ENCODE assay signal across 9 cellular contexts in genomic region chr15:80093854-80094418, GRCh38. TPM values are rescaled to one million over a fixed set of nuclear protein-coding genes. Genes with fewer than 3 reads are reported as not detected.
DNase-seq lines count a peak whose midpoint lies in the region; ATAC-seq and TF ChIP-seq lines count a peak whose summit lies in the region.
"Had no signal": no experiment of that assay in that cellular context is flagged by ENCODE, and none has a peak within 500 bp of the region (broad histone marks: within the 10 kb centered on the region; RNA-seq: fewer than 3 reads in every experiment).

No MANE protein-coding gene starts in this region.

- intact Hi-C loops in Right ventricle myocardium inferior (cut with DNase I): no loop called here
- intact Hi-C loops in cardiac septum (cut with DNase I): no loop called here
- intact Hi-C loops in uterus (cut with DNase I; ENCODE audit: low total_unique reads): no loop called here

- H3K27ac Mint-ChIP-seq in activated naive CD4-positive, alpha-beta T cell treated with anti-CD3 and anti-CD28 coated beads, Interleukin-2, amount 50 U/mL, for 72 hours: peak overlapping the region; percentile 11 to 50

- no peak overlapping the region for H3K4me3 ChIP-seq in uterus

- no peaks in the 10 kb centered on the region for H3K9me3 Mint-ChIP-seq in activated naive CD4-positive, alpha-beta T cell treated with anti-CD3 and anti-CD28 coated beads, Interleukin-2, amount 50 U/mL, for 72 hours

- H3K27ac ChIP-seq in uterus: peak overlapping the region; percentile 55 to 62

- no peak for TF ChIP-seq POLR2A in uterus (IDR thresholded peaks at IDR 0.05)

- TF ChIP-seq CTCF in uterus (IDR thresholded peaks at IDR 0.05): no peak

- DNase-seq in Right ventricle myocardium inferior (ENCODE audit: missing footprints): no peak
- DNase-seq in cardiac septum (ENCODE audit: low spot score): no peak
- DNase-seq in activated naive CD4-positive, alpha-beta T cell treated with anti-CD3 and anti-CD28 coated beads, Interleukin-2, amount 50 U/mL, for 72 hours (ENCODE audit: low spot score in 2 of 2): no peak
- DNase-seq in kidney glomerular epithelial cell (lab: John Stamatoyannopoulos, UW): peak; percentile 6
- peak; percentile 87 to 93 for DNase-seq in uterus
- no peak for DNase-seq in epidermal melanocyte (ENCODE audit: insufficient read length, low spot score)
- DNase-seq: activated CD4-positive, CD25-positive, alpha-beta regulatory T cell had no signal

- ATAC-seq in Right ventricle myocardium inferior (peak; percentile 70), HG02938 (IDR thresholded peaks at IDR 0.05; ENCODE audit: unreplicated experiment) (no peak), GM18511 (IDR thresholded peaks at IDR 0.05; ENCODE audit: unreplicated experiment) (no peak)
- ATAC-seq in activated naive CD4-positive, alpha-beta T cell treated with anti-CD3 and anti-CD28 coated beads, Interleukin-2, amount 50 U/mL, for 72 hours: peak; percentile 49

- no peaks in the 10 kb centered on the region for H3K36me3 ChIP-seq in uterus

- no peaks in the 10 kb centered on the region for H3K27me3 ChIP-seq in uterus

- peaks cover 0 to 13% of the 10 kb centered on the region in 2 donors for H3K36me3 Mint-ChIP-seq in activated naive CD4-positive, alpha-beta T cell treated with anti-CD3 and anti-CD28 coated beads, Interleukin-2, amount 50 U/mL, for 72 hours

- peaks cover 0 to 16% of the 10 kb centered on the region in 2 donors for H3K4me1 ChIP-seq in uterus

- H3K9me3 ChIP-seq in uterus: no peaks in the 10 kb centered on the region

RNA-seq across cellular contexts. Expression of gene ZFAND6, which starts 34.5 kb away (rescaled TPM):
- total RNA-seq in Right ventricle myocardium inferior (72.4 TPM), cardiac septum (64.8 TPM), uterus (100 to 1,000 TPM; 119 to 452 (median 172) TPM)
- 10 to 100 TPM; 35.8 to 42.4 TPM for total RNA-seq in activated naive CD4-positive, alpha-beta T cell treated with anti-CD3 and anti-CD28 coated beads, Interleukin-2, amount 50 U/mL, for 72 hours

RNA-seq across cellular contexts. Expression of gene FAH, which starts 58.9 kb away (rescaled TPM):
- total RNA-seq in Right ventricle myocardium inferior (25.5 TPM), cardiac septum (25.2 TPM), uterus (10 to 100 TPM in 2 of 4 donors, 1 to 10 TPM in 2; 5.4 to 29.0 (median 11.2) TPM)
- 10 to 100 TPM; 60.0 to 70.6 TPM for total RNA-seq in activated naive CD4-positive, alpha-beta T cell treated with anti-CD3 and anti-CD28 coated beads, Interleukin-2, amount 50 U/mL, for 72 hours

Comparison
In these comparisons a context has a peak if more than half of its experiments do, and no peak if none do; other contexts are left out.
1. ATAC-seq: peak in Right ventricle myocardium inferior (single experiment) and activated naive CD4-positive, alpha-beta T cell treated with anti-CD3 and anti-CD28 coated beads, Interleukin-2, amount 50 U/mL, for 72 hours (2 of 2); none in HG02938 (single experiment) and GM18511 (single experiment).
2. DNase-seq: peak in kidney glomerular epithelial cell (single experiment) and uterus (2 of 2); none in Right ventricle myocardium inferior (single experiment), cardiac septum (single experiment), activated naive CD4-positive, alpha-beta T cell treated with anti-CD3 and anti-CD28 coated beads, Interleukin-2, amount 50 U/mL, for 72 hours (0 of 2) and epidermal melanocyte (single experiment).